Comparison of ENCODE assay signal across 21 cellular contexts in genomic region chr7:34059551-34059840, GRCh38.
DNase-seq lines count a peak whose midpoint lies in the region; ATAC-seq and TF ChIP-seq lines count a peak whose summit lies in the region.
"Had no signal": no experiment of that assay in that cellular context is flagged by ENCODE, and none has a peak within 500 bp of the region (broad histone marks: within the 10 kb centered on the region; RNA-seq: fewer than 3 reads in every experiment).

No MANE protein-coding gene starts in this region.

- H3K27ac Mint-ChIP-seq in nephron, result peak overlapping the region in 2 of 3 experiments; percentile 55 to 81
- H3K27ac Mint-ChIP-seq: activated naive CD4-positive, alpha-beta T cell treated with anti-CD3 and anti-CD28 coated beads, Interleukin-2, amount 50 U/mL, for 24 hours; IgD-negative memory B cell; naive thymus-derived CD4-positive, alpha-beta T cell; T-helper 17 cell had no signal

- H3K4me3 ChIP-seq in brain microvascular endothelial cell (ENCODE audit: low read depth, low read length) (no peak overlapping the region), esophagus squamous epithelium (no peak overlapping the region)

- H3K27me3 Mint-ChIP-seq in nephron (ENCODE audit: low read depth), result no peaks in the 10 kb centered on the region
- H3K27me3 Mint-ChIP-seq: activated naive CD4-positive, alpha-beta T cell treated with anti-CD3 and anti-CD28 coated beads, Interleukin-2, amount 50 U/mL, for 24 hours; IgD-negative memory B cell; T-helper 17 cell had no signal

- H3K9me3 Mint-ChIP-seq in nephron, result no peaks in the 10 kb centered on the region
- H3K9me3 Mint-ChIP-seq: activated naive CD4-positive, alpha-beta T cell treated with anti-CD3 and anti-CD28 coated beads, Interleukin-2, amount 50 U/mL, for 24 hours; naive thymus-derived CD4-positive, alpha-beta T cell had no signal

- no peak for TF ChIP-seq POLR2A in esophagus squamous epithelium (IDR thresholded peaks at IDR 0.05)

- in situ Hi-C loops in brain microvascular endothelial cell (cut with HindIII; ENCODE audit: low pct_ligation_motif_present, low sequenced_read_pairs), result no loop called here

- ATAC-seq in GM19023 (IDR thresholded peaks at IDR 0.05; ENCODE audit: unreplicated experiment) (no peak), HG03439 (IDR thresholded peaks at IDR 0.05; ENCODE audit: unreplicated experiment) (no peak)
- ATAC-seq: naive thymus-derived CD4-positive, alpha-beta T cell; stimulated activated naive CD8-positive, alpha-beta T cell treated with anti-CD3 and anti-CD28 coated beads, Interleukin-15, Interleukin-2, amounts not matched to agents 100 U/mL and 50 U/mL, for 24 hours; T-helper 17 cell had no signal

- CTCF ChIA-PET in HEK293T (lab: Yijun Ruan, JAX), result no interaction called here

- no peaks in the 10 kb centered on the region for H3K27me3 ChIP-seq in brain microvascular endothelial cell (replicated peaks)
- H3K27me3 ChIP-seq in esophagus squamous epithelium, result no peaks in the 10 kb centered on the region

- H3K36me3 ChIP-seq in brain microvascular endothelial cell (replicated peaks), result no peaks in the 10 kb centered on the region
- no peaks in the 10 kb centered on the region for H3K36me3 ChIP-seq in esophagus squamous epithelium

- 30 to 65% methylated on average over 2 of the region's 2 CpGs for WGBS in esophagus squamous epithelium, 2 donors

- peak overlapping the region; percentile 91 for H3K27ac ChIP-seq in brain microvascular endothelial cell
- peak overlapping the region in 2 of 4 donors; percentile 53 to 67 for H3K27ac ChIP-seq in esophagus squamous epithelium
- H3K27ac ChIP-seq: HL-60 had no signal

- H3K9me3 ChIP-seq in esophagus squamous epithelium, result no peaks in the 10 kb centered on the region
- H3K9me3 ChIP-seq: Caco-2 had no signal

- H3K4me1 ChIP-seq in esophagus squamous epithelium, result peaks cover 0 to 7% (median 0%) of the 10 kb centered on the region in 3 donors
- H3K4me1 ChIP-seq: Caco-2 had no signal

- DNase-seq in DMS 273 (lab: John Stamatoyannopoulos, UW; ENCODE audit: unreplicated experiment) (peak; percentile 84), HEK293T (ENCODE audit: extremely low spot score) (no peak), brain microvascular endothelial cell (no peak), esophagus squamous epithelium (lab: John Stamatoyannopoulos, UW) (no peak)
- no peak for DNase-seq in activated CD4-positive, CD25-positive, alpha-beta regulatory T cell (lab: John Stamatoyannopoulos, UW)
- DNase-seq: activated CD8-positive, alpha-beta memory T cell treated with anti-CD3 and anti-CD28 coated beads for 24 hours; activated T-cell treated with anti-CD3 and anti-CD28 coated beads, Interleukin-2, amount 50 U/mL, for 48 hours; Caco-2; MM.1S; naive thymus-derived CD4-positive, alpha-beta T cell; NCI-H510A; SHP77 treated with DMSO at 0.1 percent for 48 hours; stimulated activated CD4-positive, alpha-beta T cell treated with anti-CD3 and anti-CD28 coated beads, Interleukin-1b, Interleukin-23, amount 100 ng/mL, for 48 hours; stimulated activated naive CD8-positive, alpha-beta T cell treated with anti-CD3 and anti-CD28 coated beads, Interleukin-15, Interleukin-2, amounts not matched to agents 100 U/mL and 50 U/mL, for 24 hours; T-helper 17 cell had no signal

- POLR2A ChIA-PET in HEK293T (lab: Yijun Ruan, JAX), result no interaction called here

- intact Hi-C loops in esophagus squamous epithelium (cut with DNase I), result no loop called here

- H3K36me3 Mint-ChIP-seq in nephron (ENCODE audit: low read depth), result peaks cover 13% of the 10 kb centered on the region
- H3K36me3 Mint-ChIP-seq: activated naive CD4-positive, alpha-beta T cell treated with anti-CD3 and anti-CD28 coated beads, Interleukin-2, amount 50 U/mL, for 24 hours; IgD-negative memory B cell; naive thymus-derived CD4-positive, alpha-beta T cell had no signal

- TF ChIP-seq CTCF in brain microvascular endothelial cell (IDR thresholded peaks at IDR 0.05; ENCODE audit: low read depth, low read length, missing control alignments) (no peak), nephron (IDR thresholded peaks at IDR 0.05; ENCODE audit: unreplicated experiment in 3 of 3) (no peak), esophagus squamous epithelium (IDR thresholded peaks at IDR 0.05) (no peak)

- peaks cover 22% of the 10 kb centered on the region for H3K4me1 Mint-ChIP-seq in nephron
- H3K4me1 Mint-ChIP-seq: activated naive CD4-positive, alpha-beta T cell treated with anti-CD3 and anti-CD28 coated beads, Interleukin-2, amount 50 U/mL, for 24 hours; IgD-negative memory B cell; T-helper 17 cell had no signal

- no peak overlapping the region for H3K4me3 Mint-ChIP-seq in nephron
- H3K4me3 Mint-ChIP-seq: activated naive CD4-positive, alpha-beta T cell treated with anti-CD3 and anti-CD28 coated beads, Interleukin-2, amount 50 U/mL, for 24 hours; IgD-negative memory B cell; naive thymus-derived CD4-positive, alpha-beta T cell; T-helper 17 cell had no signal

TF ChIP-seq in HEK293T, 16 proteins besides CTCF, POLR2A, EP300 and RAD21:
- TF ChIP-seq FOXK2 (IDR thresholded peaks at IDR 0.05) (no peak), ZNF384 (IDR thresholded peaks at IDR 0.05) (0 out of 2 replicates have a peak, but pooled peaks have one; percentile 14)
